Comparison of ENCODE assay signal across 23 cellular contexts in genomic region chr14:47988175-47988574, GRCh38.
"Had no signal": no experiment of that assay in that cellular context is flagged by ENCODE, and none has a peak within 500 bp of the region (broad histone marks: within the 10 kb centered on the region; RNA-seq: fewer than 3 reads in every experiment).

No MANE protein-coding gene starts in this region.

- ATAC-seq: effector memory CD8-positive, alpha-beta T cell; esophagus mucosa; gastrocnemius medialis; heart right ventricle; left cardiac atrium; left lung; left ventricle myocardium superior; lower lobe of right lung; mucosa of descending colon; naive thymus-derived CD4-positive, alpha-beta T cell; natural killer cell had no signal

- H3K27ac ChIP-seq: epithelial cell of prostate, esophagus squamous epithelium, gastrocnemius medialis, heart right ventricle, left lung, lower lobe of right lung had no signal

- H3K27me3 ChIP-seq: esophagus squamous epithelium, gastrocnemius medialis, heart right ventricle, left lung had no signal

- H3K4me3 ChIP-seq: esophagus squamous epithelium, gastrocnemius medialis, heart right ventricle, left lung, lower lobe of right lung, mucosa of descending colon had no signal

- H3K36me3 ChIP-seq: esophagus squamous epithelium, gastrocnemius medialis, heart right ventricle, left lung, lower lobe of right lung had no signal

- DNase-seq: cortex of kidney; effector CD8-positive, alpha-beta T cell; effector memory CD8-positive, alpha-beta T cell; endodermal cell; erythroblast; esophagus squamous epithelium; foreskin fibroblast; foreskin melanocyte; gastrocnemius medialis; glutamatergic neuron; head of caudate nucleus; heart right ventricle; hippocampal formation; left cardiac atrium; left lung; left ventricle myocardium superior; lower lobe of right lung; mesenchymal stem cell; mucosa of descending colon; naive thymus-derived CD4-positive, alpha-beta T cell; natural killer cell had no signal

- H3K9me3 ChIP-seq: gastrocnemius medialis, left lung, lower lobe of right lung had no signal

- H3K4me1 ChIP-seq: esophagus squamous epithelium, gastrocnemius medialis, heart right ventricle, left lung, lower lobe of right lung had no signal
